In the genomic region with DNA sequence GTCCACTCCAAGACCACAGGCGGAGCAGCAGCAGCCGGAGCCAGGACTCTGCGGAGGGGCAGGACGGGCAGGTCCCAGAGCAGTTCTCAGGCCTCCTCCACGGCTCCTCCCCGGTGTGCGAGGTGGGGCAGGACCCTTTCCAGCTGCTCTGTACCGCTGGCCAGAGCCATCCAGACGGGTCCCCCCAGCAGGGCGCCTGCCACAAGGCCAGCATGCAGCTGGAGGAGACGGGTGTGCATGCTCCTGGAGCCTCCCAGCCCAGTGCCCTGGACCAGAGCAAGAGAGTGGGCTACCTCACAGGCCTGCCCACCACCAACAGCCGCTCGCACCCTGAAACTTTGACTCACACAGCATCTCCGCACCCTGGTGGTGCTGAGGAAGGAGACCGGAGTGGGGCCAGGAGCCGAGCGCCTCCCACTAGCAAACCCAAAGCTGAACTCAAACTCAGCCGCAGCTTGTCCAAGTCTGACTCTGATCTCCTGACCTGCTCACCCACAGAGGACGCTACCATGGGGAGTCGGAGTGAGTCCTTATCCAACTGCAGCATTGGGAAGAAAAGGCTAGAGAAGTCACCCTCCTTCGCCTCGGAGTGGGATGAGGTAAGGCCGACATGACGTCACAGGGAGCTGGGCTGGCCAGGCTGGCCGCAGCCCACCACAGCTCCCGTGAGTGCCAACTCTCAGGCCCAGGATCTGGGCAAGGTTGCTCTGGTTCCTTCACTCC, we compare ENCODE assay signal across 9 cellular contexts.
DNase-seq lines count a peak whose midpoint lies in the region; ATAC-seq and TF ChIP-seq lines count a peak whose summit lies in the region.
"Had no signal": no experiment of that assay in that cellular context is flagged by ENCODE, and none has a peak within 500 bp of the region (broad histone marks: within the 10 kb centered on the region; RNA-seq: fewer than 3 reads in every experiment).

No MANE protein-coding gene starts in this region.

- peak; percentile 26 to 37 for ATAC-seq in natural killer cell treated with Interleukin-12 subunit alpha and Interleukin-12 subunit beta and Interleukin-15 and Interleukin-18, amount 100 ng/mL, for 72 hours
- ATAC-seq in natural killer cell: no peak
- ATAC-seq in right cardiac atrium: peak; percentile 73 to 75
- peak; percentile 75 for ATAC-seq in aorta (ENCODE audit: low FRiP score)
- no peak for ATAC-seq in stimulated activated naive B cell treated with anti-CD40 and anti-IgM and Interleukin-4, amounts not matched to agents 10 μg/mL and 1 μg/mL and 100 μg/mL, for 72 hours (replicated peaks)

- H3K27ac ChIP-seq in right cardiac atrium (ENCODE audit: low read length) (peak overlapping the region; percentile 92), aorta (ENCODE audit: low read depth in 1 of 2, low read length in 2 of 2) (peak overlapping the region; percentile 91 to 96)

- no peak for DNase-seq in natural killer cell treated with Interleukin-12 subunit alpha and Interleukin-12 subunit beta and Interleukin-15 and Interleukin-18, amount 100 ng/mL, for 72 hours (ENCODE audit: low spot score)
- DNase-seq in natural killer cell (no peak), right cardiac atrium (peak; percentile 68 to 86 (median 82)), progenitor cell of endocrine pancreas (ENCODE audit: low spot score, unreplicated experiment) (no peak), aorta (peak; percentile 77 to 89), DMS114 treated with DMSO at 0.1 percent for 48 hours (lab: John Stamatoyannopoulos, UW; ENCODE audit: unreplicated experiment) (no peak), SHP77 treated with DMSO at 0.1 percent for 48 hours (lab: John Stamatoyannopoulos, UW) (no peak)
- no peak for DNase-seq in stimulated activated naive B cell treated with anti-CD40 and anti-IgM and Interleukin-4, amounts not matched to agents 10 μg/mL and 1 μg/mL and 100 μg/mL, for 72 hours

- no peaks in the 10 kb centered on the region for H3K36me3 Mint-ChIP-seq in natural killer cell treated with Interleukin-12 subunit alpha and Interleukin-12 subunit beta and Interleukin-15 and Interleukin-18, amount 100 ng/mL, for 72 hours
- H3K36me3 Mint-ChIP-seq in natural killer cell (no peaks in the 10 kb centered on the region), progenitor cell of endocrine pancreas (ENCODE audit: insufficient read depth) (peaks cover 7% of the 10 kb centered on the region)
- H3K36me3 Mint-ChIP-seq in stimulated activated naive B cell treated with anti-CD40 and anti-IgM and Interleukin-4, amounts not matched to agents 10 μg/mL and 1 μg/mL and 100 μg/mL, for 72 hours: peaks cover 18 to 36% of the 10 kb centered on the region in 2 donors

- TF ChIP-seq CTCF in natural killer cell (IDR thresholded peaks at IDR 0.05): no peak
- TF ChIP-seq CTCF in progenitor cell of endocrine pancreas (IDR thresholded peaks at IDR 0.05; ENCODE audit: unreplicated experiment): no peak

- 32% methylated on average over 26 of the region's 26 CpGs for WGBS in right cardiac atrium
- 3 to 6% methylated on average over 26 of the region's 26 CpGs for WGBS in aorta, 2 donors

- no peaks in the 10 kb centered on the region for H3K36me3 ChIP-seq in aorta (ENCODE audit: control insufficient read depth in 1 of 2, insufficient read depth in 2 of 2, low read length in 1 of 2)

- H3K27me3 Mint-ChIP-seq in natural killer cell treated with Interleukin-12 subunit alpha and Interleukin-12 subunit beta and Interleukin-15 and Interleukin-18, amount 100 ng/mL, for 72 hours: no peaks in the 10 kb centered on the region
- H3K27me3 Mint-ChIP-seq in natural killer cell (ENCODE audit: low read depth in 2 of 2) (no peaks in the 10 kb centered on the region), progenitor cell of endocrine pancreas (no peaks in the 10 kb centered on the region)
- no peaks in the 10 kb centered on the region for H3K27me3 Mint-ChIP-seq in stimulated activated naive B cell treated with anti-CD40 and anti-IgM and Interleukin-4, amounts not matched to agents 10 μg/mL and 1 μg/mL and 100 μg/mL, for 72 hours
- H3K27me3 Mint-ChIP-seq: central memory CD8-positive, alpha-beta T cell had no signal

- H3K9me3 Mint-ChIP-seq in natural killer cell treated with Interleukin-12 subunit alpha and Interleukin-12 subunit beta and Interleukin-15 and Interleukin-18, amount 100 ng/mL, for 72 hours: no peaks in the 10 kb centered on the region
- H3K9me3 Mint-ChIP-seq in natural killer cell (no peaks in the 10 kb centered on the region), progenitor cell of endocrine pancreas (ENCODE audit: low read depth) (no peaks in the 10 kb centered on the region)
- H3K9me3 Mint-ChIP-seq in stimulated activated naive B cell treated with anti-CD40 and anti-IgM and Interleukin-4, amounts not matched to agents 10 μg/mL and 1 μg/mL and 100 μg/mL, for 72 hours: no peaks in the 10 kb centered on the region
- H3K9me3 Mint-ChIP-seq: central memory CD8-positive, alpha-beta T cell had no signal

- no peak overlapping the region for H3K4me3 Mint-ChIP-seq in natural killer cell treated with Interleukin-12 subunit alpha and Interleukin-12 subunit beta and Interleukin-15 and Interleukin-18, amount 100 ng/mL, for 72 hours
- H3K4me3 Mint-ChIP-seq in natural killer cell (no peak overlapping the region), progenitor cell of endocrine pancreas (ENCODE audit: low read depth) (no peak overlapping the region)
- no peak overlapping the region for H3K4me3 Mint-ChIP-seq in stimulated activated naive B cell treated with anti-CD40 and anti-IgM and Interleukin-4, amounts not matched to agents 10 μg/mL and 1 μg/mL and 100 μg/mL, for 72 hours
- H3K4me3 Mint-ChIP-seq: central memory CD8-positive, alpha-beta T cell had no signal

- no peaks in the 10 kb centered on the region for H3K27me3 ChIP-seq in right cardiac atrium (ENCODE audit: control insufficient read depth, insufficient read depth)
- no peaks in the 10 kb centered on the region for H3K27me3 ChIP-seq in aorta (ENCODE audit: control insufficient read depth in 1 of 2, insufficient read depth in 2 of 2, low read length in 1 of 2)

- H3K4me3 ChIP-seq in right cardiac atrium (ENCODE audit: low read length) (peak overlapping the region; percentile 39), aorta (ENCODE audit: low read length in 2 of 2) (peak overlapping the region; percentile 36 to 42)

- no peaks in the 10 kb centered on the region for H3K9me3 ChIP-seq in right cardiac atrium (ENCODE audit: control insufficient read depth, low read length)
- no peaks in the 10 kb centered on the region for H3K9me3 ChIP-seq in aorta (ENCODE audit: control insufficient read depth, low read length)

- peaks cover 0 to 5% of the 10 kb centered on the region in 2 donors for H3K4me1 Mint-ChIP-seq in natural killer cell treated with Interleukin-12 subunit alpha and Interleukin-12 subunit beta and Interleukin-15 and Interleukin-18, amount 100 ng/mL, for 72 hours (ENCODE audit: low read depth in 2 of 2)
- H3K4me1 Mint-ChIP-seq in natural killer cell: no peaks in the 10 kb centered on the region
- peaks cover 31% of the 10 kb centered on the region for H3K4me1 Mint-ChIP-seq in progenitor cell of endocrine pancreas (ENCODE audit: low read depth)
- no peaks in the 10 kb centered on the region for H3K4me1 Mint-ChIP-seq in stimulated activated naive B cell treated with anti-CD40 and anti-IgM and Interleukin-4, amounts not matched to agents 10 μg/mL and 1 μg/mL and 100 μg/mL, for 72 hours
- H3K4me1 Mint-ChIP-seq: central memory CD8-positive, alpha-beta T cell had no signal

- peaks cover 22% of the 10 kb centered on the region for H3K4me1 ChIP-seq in right cardiac atrium (ENCODE audit: control insufficient read depth, insufficient read depth, low read length)
- peaks cover 0 to 4% of the 10 kb centered on the region in 2 donors for H3K4me1 ChIP-seq in aorta (ENCODE audit: control insufficient read depth in 1 of 2, insufficient read depth in 2 of 2, low read length in 2 of 2)

- H3K27ac Mint-ChIP-seq in natural killer cell treated with Interleukin-12 subunit alpha and Interleukin-12 subunit beta and Interleukin-15 and Interleukin-18, amount 100 ng/mL, for 72 hours: no peak overlapping the region
- no peak overlapping the region for H3K27ac Mint-ChIP-seq in natural killer cell
- peak overlapping the region; percentile 92 for H3K27ac Mint-ChIP-seq in progenitor cell of endocrine pancreas
- no peak overlapping the region for H3K27ac Mint-ChIP-seq in stimulated activated naive B cell treated with anti-CD40 and anti-IgM and Interleukin-4, amounts not matched to agents 10 μg/mL and 1 μg/mL and 100 μg/mL, for 72 hours

- intact Hi-C loops in natural killer cell (cut with micrococcal nuclease) (no loop called here), right cardiac atrium (cut with DNase I) (no loop called here), aorta (cut with DNase I) (loop anchor here (2.0 to 5.0 kb wide), 3 partner anchors 31 to 75 kb away; no protein-coding TSS in a partner anchor)

Comparison
In these comparisons a context has a peak if more than half of its experiments do, and no peak if none do; other contexts are left out.
1. ATAC-seq: peak in natural killer cell treated with Interleukin-12 subunit alpha and Interleukin-12 subunit beta and Interleukin-15 and Interleukin-18, amount 100 ng/mL, for 72 hours (2 of 2), right cardiac atrium (2 of 2) and aorta (single experiment); none in natural killer cell (0 of 3) and stimulated activated naive B cell treated with anti-CD40 and anti-IgM and Interleukin-4, amounts not matched to agents 10 μg/mL and 1 μg/mL and 100 μg/mL, for 72 hours (0 of 2).
2. DNase-seq: peak in right cardiac atrium (3 of 3) and aorta (2 of 2); none in natural killer cell treated with Interleukin-12 subunit alpha and Interleukin-12 subunit beta and Interleukin-15 and Interleukin-18, amount 100 ng/mL, for 72 hours (single experiment), natural killer cell (single experiment), progenitor cell of endocrine pancreas (single experiment), DMS114 treated with DMSO at 0.1 percent for 48 hours (single experiment), SHP77 treated with DMSO at 0.1 percent for 48 hours (single experiment) and stimulated activated naive B cell treated with anti-CD40 and anti-IgM and Interleukin-4, amounts not matched to agents 10 μg/mL and 1 μg/mL and 100 μg/mL, for 72 hours (single experiment).
3. intact Hi-C loops: an anchor here in aorta (2.0 to 5.0 kb wide); none called in natural killer cell and right cardiac atrium.